8 cellular contexts compared by ENCODE assay signal in the genomic region with DNA sequence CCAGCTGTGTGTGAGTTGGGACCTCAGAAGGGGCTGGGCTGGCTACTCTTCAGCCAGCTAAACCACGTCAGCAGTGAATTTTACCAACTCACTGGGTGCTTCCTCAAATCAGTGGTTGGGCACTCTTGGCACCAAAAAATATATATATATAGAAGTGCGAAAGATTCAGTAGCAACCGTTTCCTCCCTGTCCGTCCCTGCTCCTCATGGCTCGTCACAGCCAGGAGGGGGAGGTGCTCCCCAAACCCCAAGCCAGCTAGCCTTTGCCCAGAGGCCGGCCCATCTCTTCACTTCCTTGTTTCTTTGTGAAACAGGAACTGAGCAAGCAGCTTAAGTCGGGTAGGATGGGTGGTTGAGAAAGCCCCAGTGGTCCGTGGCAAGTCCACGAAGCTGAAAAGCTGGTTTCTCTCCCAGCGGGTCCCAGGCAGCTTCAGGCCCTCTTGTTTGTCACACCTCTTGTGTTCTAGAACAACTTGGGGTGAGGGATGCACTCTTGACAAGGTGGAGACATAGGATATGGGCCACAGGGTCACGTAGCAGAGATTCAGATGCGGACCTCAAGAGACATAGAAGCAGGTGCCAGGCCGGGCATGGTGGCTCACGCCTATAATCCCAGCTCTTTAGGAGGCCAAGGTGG. TPM values are rescaled to one million over a fixed set of nuclear protein-coding genes. Genes with fewer than 3 reads are reported as not detected.
DNase-seq lines count a peak whose midpoint lies in the region; ATAC-seq and TF ChIP-seq lines count a peak whose summit lies in the region.

No MANE protein-coding gene starts in this region.

- intact Hi-C loops in vagina (cut with DNase I): no loop called here

- H3K9me3 ChIP-seq in lung (ENCODE audit: control insufficient read depth in 2 of 2, insufficient read depth in 1 of 2, low read length in 1 of 2) (no peaks in the 10 kb centered on the region), HAP-1 (no peaks in the 10 kb centered on the region), vagina (no peaks in the 10 kb centered on the region)

- 29 to 55% methylated on average over 13 to 14 of the region's 14 CpGs for WGBS in lung, 2 donors

- ATAC-seq in GM19455 (IDR thresholded peaks at IDR 0.05; ENCODE audit: unreplicated experiment): peak; percentile 69
- peak; percentile 66 for ATAC-seq in HG03442 (IDR thresholded peaks at IDR 0.05; ENCODE audit: unreplicated experiment)
- peak; percentile 23 for ATAC-seq in lung (ENCODE audit: insufficient read depth, low FRiP score)

- H3K27me3 ChIP-seq in lung (ENCODE audit: control insufficient read depth, insufficient read depth): no peaks in the 10 kb centered on the region
- no peaks in the 10 kb centered on the region for H3K27me3 ChIP-seq in HAP-1 (ENCODE audit: low read depth)
- H3K27me3 ChIP-seq in vagina: no peaks in the 10 kb centered on the region

- no peak overlapping the region for H3K4me3 ChIP-seq in lung
- no peak overlapping the region for H3K4me3 ChIP-seq in HAP-1
- no peak overlapping the region for H3K4me3 ChIP-seq in vagina

- DNase-seq in GDM1 (lab: John Stamatoyannopoulos, UW): peak; percentile 88
- peak; percentile 31 for DNase-seq in activated CD8-positive, alpha-beta memory T cell treated with anti-CD3 and anti-CD28 coated beads, Interleukin-2, amount 50 U/mL, for 4 hours
- DNase-seq in lung (ENCODE audit: low spot score): peak; percentile 70
- no peak for DNase-seq in HAP-1 (ENCODE audit: low spot score in 2 of 2)
- no peak for DNase-seq in AG08395 (ENCODE audit: low spot score)
- DNase-seq in vagina (ENCODE audit: extremely low spot score in 2 of 2): no peak

- H3K27ac ChIP-seq in lung (ENCODE audit: low read depth in 1 of 2, low read length in 1 of 2): peak overlapping the region in 1 of 2 donors; percentile 87
- no peak overlapping the region for H3K27ac ChIP-seq in vagina

- TF ChIP-seq POLR2A in vagina (IDR thresholded peaks at IDR 0.05): no peak

- in situ Hi-C loops in HAP-1 (cut with MboI; ENCODE audit: low sequenced_read_pairs): no loop called here

- H3K4me1 ChIP-seq in lung (ENCODE audit: control insufficient read depth in 2 of 2, insufficient read depth in 2 of 2, low read length in 2 of 2) (no peaks in the 10 kb centered on the region), HAP-1 (no peaks in the 10 kb centered on the region; the same call in 1 of the 2 replicates), vagina (no peaks in the 10 kb centered on the region)

- H3K36me3 ChIP-seq in lung (ENCODE audit: control insufficient read depth in 2 of 2, insufficient read depth in 2 of 2, low read length in 2 of 2) (no peaks in the 10 kb centered on the region), HAP-1 (replicated peaks) (no peaks in the 10 kb centered on the region), vagina (no peaks in the 10 kb centered on the region)

- TF ChIP-seq CTCF in lung (IDR thresholded peaks at IDR 0.05; ENCODE audit: control extremely low read depth, extremely low read depth) (no peak), vagina (IDR thresholded peaks at IDR 0.05) (no peak)

RNA-seq across cellular contexts. Expression of gene SASH3, which starts 6.8 kb away (rescaled TPM):
- total RNA-seq in lung (10 to 100 TPM; 12.0 to 51.7 TPM), vagina (14.0 TPM)
- polyA plus RNA-seq in lung: 10 to 100 TPM; 13.5 to 90.1 TPM

RNA-seq across cellular contexts. Expression of gene XPNPEP2, which starts 34.1 kb away (rescaled TPM):
- total RNA-seq in lung (1 to 10 TPM; 1.9 to 2.1 TPM), vagina (22.3 TPM)
- under 1 TPM; 0.61 to 0.71 TPM for polyA plus RNA-seq in lung

Comparison
In these comparisons a context has a peak if more than half of its experiments do, and no peak if none do; other contexts are left out.
1. DNase-seq: peak in GDM1 (single experiment), activated CD8-positive, alpha-beta memory T cell treated with anti-CD3 and anti-CD28 coated beads, Interleukin-2, amount 50 U/mL, for 4 hours (single experiment) and lung (single experiment); none in HAP-1 (0 of 2), AG08395 (single experiment) and vagina (0 of 2).
2. Peak in every context shown above with its lines, with median percentiles within 50 percentile points of each other: ATAC-seq.